8 cellular contexts compared by ENCODE assay signal in genomic region chr1:3857791-3858129, GRCh38. TPM values are rescaled to one million over a fixed set of nuclear protein-coding genes. Genes with fewer than 3 reads are reported as not detected.
DNase-seq lines count a peak whose midpoint lies in the region; ATAC-seq, FAIRE-seq and TF ChIP-seq lines count a peak whose summit lies in the region.

No MANE protein-coding gene starts in this region.

- H3K27me3 ChIP-seq in Panc1 (ENCODE audit: control insufficient read depth, insufficient read depth, low read length) (no peaks in the 10 kb centered on the region), esophagus (ENCODE audit: control insufficient read depth in 1 of 2, insufficient read depth in 2 of 2, low read length in 2 of 2) (no peaks in the 10 kb centered on the region), pancreas (no peaks in the 10 kb centered on the region)

- DNase-seq in Panc1 (ENCODE audit: low read depth, low spot score) (no peak), pancreas (no peak), globus pallidus (ENCODE audit: low spot score) (no peak), NCI-H1930 (lab: John Stamatoyannopoulos, UW) (no peak), superior temporal gyrus (ENCODE audit: extremely low spot score) (no peak)

- CTCF ChIA-PET in Panc1 (lab: Charles Lee), result interaction anchor here (0.6 to 1.1 kb wide), 2 partner anchors 9 to 29 kb away, joined by 3 to 10 read pairs; no protein-coding TSS in a partner anchor

- FAIRE-seq in pancreas (lab: Jason Lieb, UNC), result no peak

- H3K9me3 ChIP-seq in ES-I3 (ENCODE audit: control insufficient read depth, insufficient read depth, low read length), result no peaks in the 10 kb centered on the region
- H3K9me3 ChIP-seq in Panc1 (ENCODE audit: control insufficient read depth, insufficient read depth, low read depth, low read length), result no peaks in the 10 kb centered on the region
- no peaks in the 10 kb centered on the region for H3K9me3 ChIP-seq in esophagus (ENCODE audit: control insufficient read depth in 2 of 2, insufficient read depth in 1 of 2, low read depth in 1 of 2, low read length in 1 of 2)
- H3K9me3 ChIP-seq in pancreas, result no peaks in the 10 kb centered on the region

- 7 to 8% methylated on average over 18 to 21 of the region's 21 CpGs for WGBS in esophagus, 2 donors
- 2 to 3% methylated on average over 13 to 21 of the region's 21 CpGs for WGBS in pancreas, 2 donors

- in situ Hi-C loops in Panc1 (cut with HindIII; ENCODE audit: low pct_unique_long_range_greater_than_20kb, low sequenced_read_pairs), result no loop called here

- ATAC-seq in Panc1 (no peak; the same call in 1 of the 2 replicates), pancreas (peak; percentile 2 to 5 (median 4)), HG03159 (IDR thresholded peaks at IDR 0.05; ENCODE audit: unreplicated experiment) (no peak)

- peak overlapping the region; percentile 87 for H3K9ac ChIP-seq in ES-I3 (ENCODE audit: low read depth, low read length)

- POLR2A ChIA-PET in Panc1 (lab: Charles Lee), result no interaction called here

- H3K4me3 ChIP-seq in Panc1 (ENCODE audit: low read depth in 2 of 2, low read length in 2 of 2) (peak overlapping the region; percentile 65 to 78), esophagus (ENCODE audit: low read depth in 1 of 2, low read length in 2 of 2) (peak overlapping the region; percentile 63 to 86), pancreas (peak overlapping the region; percentile 84 to 97 (median 96))

- H3K4me1 ChIP-seq in ES-I3 (ENCODE audit: insufficient read depth, low read length), result no peaks in the 10 kb centered on the region
- peaks cover 12% of the 10 kb centered on the region for H3K4me1 ChIP-seq in Panc1 (ENCODE audit: control insufficient read depth, insufficient read depth, low read length)
- H3K4me1 ChIP-seq in esophagus (ENCODE audit: control insufficient read depth in 2 of 2, insufficient read depth in 2 of 2, low read length in 1 of 2), result peaks cover 3 to 10% of the 10 kb centered on the region in 2 donors
- H3K4me1 ChIP-seq in pancreas, result peaks cover 13 to 17% (median 17%) of the 10 kb centered on the region in 3 donors

- TF ChIP-seq CTCF in Panc1 (IDR thresholded peaks at IDR 0.05), result no peak
- no peak for TF ChIP-seq CTCF in pancreas (IDR thresholded peaks at IDR 0.05)

- BruUV-seq in Panc1 (replicated peaks; lab: Mats Ljungman, UMichigan), result no TSS peak

- intact Hi-C loops in Panc1 (cut with micrococcal nuclease; ENCODE audit: unreplicated experiment) (loop anchor here (1.0 kb wide), 1 partner anchor 43 kb away; the partner anchor contains the start of gene C1orf174), pancreas (cut with DNase I) (no loop called here)

- H3K27ac ChIP-seq in Panc1 (ENCODE audit: low read length), result peak overlapping the region; percentile 64
- H3K27ac ChIP-seq in esophagus (ENCODE audit: low read depth in 2 of 2, low read length in 1 of 2), result peak overlapping the region; percentile 78 to 91
- H3K27ac ChIP-seq in pancreas, result peak overlapping the region; percentile 74 to 86 (median 81)

- H3K36me3 ChIP-seq in ES-I3 (ENCODE audit: insufficient read depth, low read length) (no peaks in the 10 kb centered on the region; the same call in 1 of the 2 replicates), Panc1 (ENCODE audit: control insufficient read depth, insufficient read depth, low read length) (peaks cover 2% of the 10 kb centered on the region; the same call in 1 of the 2 replicates), esophagus (ENCODE audit: control insufficient read depth in 2 of 2, insufficient read depth in 2 of 2, low read length in 1 of 2) (no peaks in the 10 kb centered on the region), pancreas (no peaks in the 10 kb centered on the region)

RNA-seq across cellular contexts. Expression of gene DFFB, which starts 0.5 kb away (rescaled TPM):
- total RNA-seq in Panc1 (2021; ENCODE audit: unreplicated experiment), result 3.0 TPM
- polyA plus RNA-seq in Panc1 (2012; ENCODE audit: insufficient read length), result 3.0 TPM
- polyA plus RNA-seq in esophagus, result 1 to 10 TPM; 1.9 to 2.3 TPM
- total RNA-seq in pancreas, result 1 to 10 TPM; 3.3 to 6.4 (median 4.3) TPM
- polyA plus RNA-seq in pancreas, result 1 to 10 TPM; 7.3 to 8.6 TPM

RNA-seq across cellular contexts. Expression of gene CEP104, which starts 0.7 kb away (rescaled TPM):
- total RNA-seq in Panc1 (2021; ENCODE audit: unreplicated experiment) (52.0 TPM), pancreas (10 to 100 TPM; 22.6 to 37.7 (median 26.4) TPM)
- 45.1 TPM for polyA plus RNA-seq in Panc1 (2012; ENCODE audit: insufficient read length)
- polyA plus RNA-seq in esophagus (1 to 10 TPM; 6.6 to 7.0 TPM), pancreas (10 to 100 TPM in 1 of 2 donors, 1 to 10 TPM in 1; 9.2 to 10.3 TPM)

RNA-seq across cellular contexts. Expression of gene C1orf174, which starts 42.3 kb away (rescaled TPM):
- total RNA-seq in Panc1 (2021; ENCODE audit: unreplicated experiment) (41.2 TPM), pancreas (10 to 100 TPM in 1 of 6 donors, 1 to 10 TPM in 5; 6.7 to 11.6 (median 9.0) TPM)
- polyA plus RNA-seq in Panc1 (2012; ENCODE audit: insufficient read length), result 25.0 TPM
- polyA plus RNA-seq in esophagus (10 to 100 TPM; 10.7 to 11.6 TPM), pancreas (10 to 100 TPM in 1 of 2 donors, 1 to 10 TPM in 1; 9.0 to 11.4 TPM)

Comparison
In these comparisons a context has a peak if more than half of its experiments do, and no peak if none do; other contexts are left out.
1. ATAC-seq: peak in pancreas (4 of 4); none in Panc1 (single experiment) and HG03159 (single experiment).
2. Peak in every context shown above with its lines, with median percentiles within 50 percentile points of each other: H3K27ac ChIP-seq and H3K4me3 ChIP-seq.